8 cellular contexts compared by ENCODE assay signal in genomic region chr19:18428837-18429674, GRCh38. TPM values are rescaled to one million over a fixed set of nuclear protein-coding genes. Genes with fewer than 3 reads are reported as not detected.
DNase-seq lines count a peak whose midpoint lies in the region; ATAC-seq and TF ChIP-seq lines count a peak whose summit lies in the region.

No MANE protein-coding gene starts in this region.

- DNase-seq in DMS114 treated with DMSO at 0.1 percent for 48 hours (lab: John Stamatoyannopoulos, UW; ENCODE audit: unreplicated experiment) (peak; percentile 72), NCI-H1105 treated with DMSO at 0.1 percent for 48 hours (lab: John Stamatoyannopoulos, UW) (peak; percentile 86), kidney epithelial cell (ENCODE audit: low read depth) (no peak), SHP77 treated with DMSO at 0.1 percent for 48 hours (lab: John Stamatoyannopoulos, UW) (no peak)
- DNase-seq in activated CD4-positive, CD25-positive, alpha-beta regulatory T cell (lab: John Stamatoyannopoulos, UW): peak; percentile 40 to 75 (median 61)
- peak; percentile 86 to 91 for DNase-seq in central memory CD8-positive, alpha-beta T cell (ENCODE audit: low spot score in 2 of 2)
- DNase-seq in stimulated activated CD4-positive, alpha-beta T cell treated with anti-CD3 and anti-CD28 coated beads, Interleukin-4, amount 100 ng/mL, for 24 hours: peak; percentile 75

- no peaks in the 10 kb centered on the region for H3K9me3 Mint-ChIP-seq in central memory CD8-positive, alpha-beta T cell

- peaks cover 22% of the 10 kb centered on the region for H3K36me3 Mint-ChIP-seq in central memory CD8-positive, alpha-beta T cell (ENCODE audit: insufficient read depth)

- H3K27ac Mint-ChIP-seq in central memory CD8-positive, alpha-beta T cell (ENCODE audit: low read depth): peak overlapping the region; percentile 85

- H3K36me3 ChIP-seq in kidney epithelial cell (ENCODE audit: control insufficient read depth, insufficient read depth, low read length): peaks cover 2% of the 10 kb centered on the region

- no peaks in the 10 kb centered on the region for H3K27me3 ChIP-seq in kidney epithelial cell (ENCODE audit: control insufficient read depth, insufficient read depth, low read length)

- peak overlapping the region; percentile 25 for H3K4me3 ChIP-seq in kidney epithelial cell (ENCODE audit: low read depth, low read length)

- ATAC-seq in GM21786 (IDR thresholded peaks at IDR 0.05; ENCODE audit: unreplicated experiment): peak; percentile 71
- ATAC-seq in central memory CD8-positive, alpha-beta T cell (replicated peaks; ENCODE audit: extremely low read depth, poor library complexity, severe bottlenecking): peak; percentile 86

- peak overlapping the region; percentile 59 for H3K4me3 Mint-ChIP-seq in central memory CD8-positive, alpha-beta T cell

- TF ChIP-seq CTCF in kidney epithelial cell (IDR thresholded peaks at IDR 0.05; ENCODE audit: insufficient read depth, low read length, poor library complexity, severe bottlenecking): peak; percentile 4

- H3K27me3 Mint-ChIP-seq in central memory CD8-positive, alpha-beta T cell: no peaks in the 10 kb centered on the region

- H3K4me1 Mint-ChIP-seq in central memory CD8-positive, alpha-beta T cell: peaks cover 19% of the 10 kb centered on the region

RNA-seq across cellular contexts. Expression of gene ISYNA1, which starts 8.9 kb away (rescaled TPM):
- 53.9 and 59.5 TPM in 2 replicates for total RNA-seq in kidney epithelial cell

RNA-seq across cellular contexts. Expression of gene SSBP4, which starts 9.9 kb away (rescaled TPM):
- 92.6 and 96.2 TPM in 2 replicates for total RNA-seq in kidney epithelial cell

RNA-seq across cellular contexts. Expression of gene LRRC25, which starts 31.6 kb away (rescaled TPM):
- total RNA-seq in kidney epithelial cell: 0.08 and 0.14 TPM in 2 replicates

RNA-seq across cellular contexts. Expression of gene GDF15, which starts 43.1 kb away (rescaled TPM):
- 637 and 822 TPM in 2 replicates for total RNA-seq in kidney epithelial cell

Comparison
In these comparisons a context has a peak if more than half of its experiments do, and no peak if none do; other contexts are left out.
1. DNase-seq: peak in DMS114 treated with DMSO at 0.1 percent for 48 hours (single experiment), NCI-H1105 treated with DMSO at 0.1 percent for 48 hours (single experiment), activated CD4-positive, CD25-positive, alpha-beta regulatory T cell (4 of 4), central memory CD8-positive, alpha-beta T cell (2 of 2) and stimulated activated CD4-positive, alpha-beta T cell treated with anti-CD3 and anti-CD28 coated beads, Interleukin-4, amount 100 ng/mL, for 24 hours (single experiment); none in kidney epithelial cell (single experiment) and SHP77 treated with DMSO at 0.1 percent for 48 hours (single experiment).